23 cellular contexts compared by ENCODE assay signal in the genomic region with DNA sequence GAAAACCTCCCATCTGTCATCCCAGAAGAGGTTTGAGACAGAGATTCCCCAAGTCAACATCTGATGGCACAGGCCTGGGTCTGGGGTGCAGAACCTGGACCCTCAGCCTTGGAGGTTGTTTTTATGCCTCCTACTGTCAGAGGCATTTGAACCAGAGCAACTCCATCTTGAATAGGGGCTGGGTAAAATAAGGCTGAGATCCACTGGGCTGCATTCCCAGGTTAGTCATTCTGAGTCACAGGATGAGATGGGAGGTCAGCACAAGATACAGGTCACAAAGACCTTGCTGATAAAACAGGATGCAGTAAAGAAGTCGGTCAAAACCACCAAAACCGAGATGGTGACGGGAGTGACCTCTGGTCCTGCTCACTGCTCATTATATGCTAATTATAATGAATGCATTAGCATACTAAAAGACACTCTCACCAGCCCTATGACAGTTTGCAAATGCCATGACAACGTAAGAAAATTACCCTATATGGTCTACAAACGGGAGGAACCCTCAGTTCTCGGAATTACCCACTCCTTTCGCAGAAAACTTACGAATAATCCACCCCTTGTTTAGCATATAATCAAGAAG.
DNase-seq lines count a peak whose midpoint lies in the region; ATAC-seq and TF ChIP-seq lines count a peak whose summit lies in the region.
"Had no signal": no experiment of that assay in that cellular context is flagged by ENCODE, and none has a peak within 500 bp of the region (broad histone marks: within the 10 kb centered on the region; RNA-seq: fewer than 3 reads in every experiment).

No MANE protein-coding gene starts in this region.

- H3K9me3 Mint-ChIP-seq in stimulated activated naive CD8-positive, alpha-beta T cell treated with anti-CD3 and anti-CD28 coated beads, Interleukin-15, amount 100 ng/mL, for 72 hours: no peaks in the 10 kb centered on the region
- H3K9me3 Mint-ChIP-seq: activated CD4-positive, alpha-beta T cell treated with anti-CD3 and anti-CD28 coated beads, Interleukin-2, amount 10 ng/mL, durations not matched to agents 24 days and 14 days; CD8-positive, alpha-beta T cell; nephron; stimulated activated naive CD8-positive, alpha-beta T cell treated with anti-CD3 and anti-CD28 coated beads, Interleukin-15, Interleukin-2, amounts not matched to agents 100 ng/mL and 50 ng/mL, for 24 hours; T-helper 2 cell treated with Interferon-gamma antibody and Interleukin-4, amounts not matched to agents 5 μg/mL and 100 μg/mL, for 36 hours had no signal

- peaks cover 6% of the 10 kb centered on the region for H3K27me3 Mint-ChIP-seq in stimulated activated naive CD8-positive, alpha-beta T cell treated with anti-CD3 and anti-CD28 coated beads, Interleukin-15, amount 100 ng/mL, for 72 hours
- H3K27me3 Mint-ChIP-seq: activated CD4-positive, alpha-beta T cell treated with anti-CD3 and anti-CD28 coated beads, Interleukin-2, amount 10 ng/mL, durations not matched to agents 24 days and 14 days; activated naive CD8-positive, alpha-beta T cell treated with anti-CD3 and anti-CD28 coated beads, Interleukin-2, amount 50 U/mL, for 24 hours had no signal

- H3K9me3 ChIP-seq in MG63 (no peaks in the 10 kb centered on the region), Karpas-422 (ENCODE audit: low read length) (no peaks in the 10 kb centered on the region)
- no peaks in the 10 kb centered on the region for H3K9me3 ChIP-seq in effector memory CD4-positive, alpha-beta T cell (ENCODE audit: control insufficient read depth, low read length)
- H3K9me3 ChIP-seq: thyroid gland had no signal

- no peak for TF ChIP-seq CTCF in foreskin fibroblast (IDR thresholded peaks at IDR 0.05; ENCODE audit: low read depth, low read length)

- no peaks in the 10 kb centered on the region for H3K27me3 ChIP-seq in MG63
- H3K27me3 ChIP-seq in effector memory CD4-positive, alpha-beta T cell (replicated peaks; ENCODE audit: control insufficient read depth, insufficient read depth, low read length, poor library complexity, severe bottlenecking): no peaks in the 10 kb centered on the region
- H3K27me3 ChIP-seq in Karpas-422 (ENCODE audit: low read length): no peaks in the 10 kb centered on the region
- H3K27me3 ChIP-seq: thyroid gland had no signal

- H2AFZ ChIP-seq in Karpas-422 (ENCODE audit: low read length): no peak overlapping the region

- H3K27ac ChIP-seq in effector memory CD4-positive, alpha-beta T cell (ENCODE audit: insufficient read depth, low read length, poor library complexity, severe bottlenecking): no peak overlapping the region
- no peak overlapping the region for H3K27ac ChIP-seq in Karpas-422 (ENCODE audit: low read length)
- H3K27ac ChIP-seq: skin epidermis, thyroid gland, WERI-Rb-1 had no signal

- no peak overlapping the region for H3K4me2 ChIP-seq in Karpas-422 (ENCODE audit: low read depth, low read length, poor library complexity, severe bottlenecking)

- no peak overlapping the region for H3K4me3 Mint-ChIP-seq in stimulated activated naive CD8-positive, alpha-beta T cell treated with anti-CD3 and anti-CD28 coated beads, Interleukin-15, amount 100 ng/mL, for 72 hours
- H3K4me3 Mint-ChIP-seq: activated CD4-positive, alpha-beta T cell treated with anti-CD3 and anti-CD28 coated beads, Interleukin-2, amount 10 ng/mL, durations not matched to agents 24 days and 14 days; activated naive CD8-positive, alpha-beta T cell treated with anti-CD3 and anti-CD28 coated beads, Interleukin-2, amount 50 U/mL, for 24 hours; CD8-positive, alpha-beta T cell; nephron; stimulated activated naive CD8-positive, alpha-beta T cell treated with anti-CD3 and anti-CD28 coated beads, Interleukin-15, Interleukin-2, amounts not matched to agents 100 ng/mL and 50 ng/mL, for 24 hours; T-helper 2 cell treated with Interferon-gamma antibody and Interleukin-4, amounts not matched to agents 5 μg/mL and 100 μg/mL, for 36 hours had no signal

- H3K27ac Mint-ChIP-seq in stimulated activated naive CD8-positive, alpha-beta T cell treated with anti-CD3 and anti-CD28 coated beads, Interleukin-15, amount 100 ng/mL, for 72 hours: no peak overlapping the region
- H3K27ac Mint-ChIP-seq: activated CD4-positive, alpha-beta T cell treated with anti-CD3 and anti-CD28 coated beads, Interleukin-2, amount 10 ng/mL, durations not matched to agents 24 days and 14 days; activated naive CD8-positive, alpha-beta T cell treated with anti-CD3 and anti-CD28 coated beads, Interleukin-2, amount 50 U/mL, for 24 hours; CD8-positive, alpha-beta T cell; nephron; stimulated activated naive CD8-positive, alpha-beta T cell treated with anti-CD3 and anti-CD28 coated beads, Interleukin-15, Interleukin-2, amounts not matched to agents 100 ng/mL and 50 ng/mL, for 24 hours; T-helper 2 cell treated with Interferon-gamma antibody and Interleukin-4, amounts not matched to agents 5 μg/mL and 100 μg/mL, for 36 hours had no signal

- no peaks in the 10 kb centered on the region for H3K36me3 ChIP-seq in MG63
- no peaks in the 10 kb centered on the region for H3K36me3 ChIP-seq in effector memory CD4-positive, alpha-beta T cell (ENCODE audit: control insufficient read depth, insufficient read depth, low read length)
- no peaks in the 10 kb centered on the region for H3K36me3 ChIP-seq in Karpas-422 (ENCODE audit: insufficient read depth, low read length)
- H3K36me3 ChIP-seq: thyroid gland, WERI-Rb-1 had no signal

- H3K9ac ChIP-seq in Karpas-422 (ENCODE audit: low read length): no peak overlapping the region

- no peaks in the 10 kb centered on the region for H3K4me1 Mint-ChIP-seq in stimulated activated naive CD8-positive, alpha-beta T cell treated with anti-CD3 and anti-CD28 coated beads, Interleukin-15, amount 100 ng/mL, for 72 hours
- H3K4me1 Mint-ChIP-seq: activated CD4-positive, alpha-beta T cell treated with anti-CD3 and anti-CD28 coated beads, Interleukin-2, amount 10 ng/mL, durations not matched to agents 24 days and 14 days; activated naive CD8-positive, alpha-beta T cell treated with anti-CD3 and anti-CD28 coated beads, Interleukin-2, amount 50 U/mL, for 24 hours had no signal

- DNase-seq in EL (peak; percentile 53), MG63 (peak; percentile 47), amniotic epithelial cell (ENCODE audit: low read depth) (peak; percentile 21), foreskin fibroblast (peak; percentile 21 to 44), Karpas-422 (no peak), left lobe of liver (ENCODE audit: low spot score) (no peak)
- no peak for DNase-seq in stimulated activated naive CD8-positive, alpha-beta T cell treated with anti-CD3 and anti-CD28 coated beads, Interleukin-15, amount 100 ng/mL, for 72 hours
- DNase-seq in effector memory CD4-positive, alpha-beta T cell: no peak
- DNase-seq: activated CD4-positive, alpha-beta T cell treated with anti-CD3 and anti-CD28 coated beads, Interleukin-2, amount 10 ng/mL, durations not matched to agents 24 days and 14 days; activated naive CD8-positive, alpha-beta T cell treated with anti-CD3 and anti-CD28 coated beads, Interleukin-2, amount 50 U/mL, for 24 hours; activated T-cell treated with anti-CD3 and anti-CD28 coated beads, Interleukin-2, amount 50 U/mL, for 1 hour; CD8-positive, alpha-beta T cell; KBM-7; MV-4-11; NCI-H1436 treated with DMSO at 0.1 percent for 48 hours; NCI-H446 treated with DMSO at 0.1 percent for 48 hours; NCI-H82; thyroid gland; WERI-Rb-1 had no signal

- ATAC-seq in stimulated activated naive CD8-positive, alpha-beta T cell treated with anti-CD3 and anti-CD28 coated beads, Interleukin-15, amount 100 ng/mL, for 72 hours: no peak
- no peak for ATAC-seq in left lobe of liver
- ATAC-seq: activated naive CD8-positive, alpha-beta T cell treated with anti-CD3 and anti-CD28 coated beads, Interleukin-2, amount 50 U/mL, for 24 hours; CD8-positive, alpha-beta T cell had no signal

- no peaks in the 10 kb centered on the region for H3K4me1 ChIP-seq in effector memory CD4-positive, alpha-beta T cell (ENCODE audit: control insufficient read depth, insufficient read depth, low read length, poor library complexity, severe bottlenecking)
- H3K4me1 ChIP-seq in Karpas-422 (ENCODE audit: low read length): no peaks in the 10 kb centered on the region

- H3K4me3 ChIP-seq in MG63 (no peak overlapping the region), foreskin fibroblast (ENCODE audit: low read depth in 1 of 2, low read length in 2 of 2) (no peak overlapping the region), Karpas-422 (ENCODE audit: low read length) (no peak overlapping the region)
- no peak overlapping the region for H3K4me3 ChIP-seq in effector memory CD4-positive, alpha-beta T cell (ENCODE audit: insufficient read depth, low read depth, low read length, poor library complexity, severe bottlenecking)
- H3K4me3 ChIP-seq: skin epidermis, thyroid gland had no signal

- H3K79me2 ChIP-seq in Karpas-422 (ENCODE audit: low read length): no peaks in the 10 kb centered on the region

- no peaks in the 10 kb centered on the region for H4K20me1 ChIP-seq in Karpas-422 (ENCODE audit: insufficient read depth, low read depth, low read length)

- no peaks in the 10 kb centered on the region for H3K9me2 ChIP-seq in Karpas-422 (replicated peaks; ENCODE audit: insufficient read depth, low read length)

Comparison
In these comparisons a context has a peak if more than half of its experiments do, and no peak if none do; other contexts are left out.
1. DNase-seq: peak in EL (single experiment), MG63 (single experiment), amniotic epithelial cell (single experiment) and foreskin fibroblast (2 of 2); none in stimulated activated naive CD8-positive, alpha-beta T cell treated with anti-CD3 and anti-CD28 coated beads, Interleukin-15, amount 100 ng/mL, for 72 hours (0 of 2), effector memory CD4-positive, alpha-beta T cell (0 of 3), Karpas-422 (single experiment) and left lobe of liver (single experiment).